In genomic region chr1:99180343-99180808, GRCh38 we compare ENCODE assay signal across 8 cellular contexts.
DNase-seq lines count a peak whose midpoint lies in the region; TF ChIP-seq lines count a peak whose summit lies in the region.

No MANE protein-coding gene starts in this region.

- no peak overlapping the region for H2AFZ ChIP-seq in MM.1S (ENCODE audit: low read length)
- H2AFZ ChIP-seq in trophoblast cell (ENCODE audit: insufficient read depth, low read length, poor library complexity), result no peak overlapping the region

- H3K79me2 ChIP-seq in MM.1S (ENCODE audit: low read length) (no peaks in the 10 kb centered on the region), trophoblast cell (ENCODE audit: control insufficient read depth, insufficient read depth, low read length, poor library complexity) (no peaks in the 10 kb centered on the region)

- H3K36me3 ChIP-seq in MM.1S (replicated peaks; ENCODE audit: insufficient read depth, low read length), result no peaks in the 10 kb centered on the region
- H3K36me3 ChIP-seq in trophoblast cell (ENCODE audit: control insufficient read depth in 1 of 2, insufficient read depth in 2 of 2, low read length in 2 of 2), result no peaks in the 10 kb centered on the region
- no peaks in the 10 kb centered on the region for H3K36me3 ChIP-seq in urinary bladder (ENCODE audit: insufficient read depth)

- H2BK120ac ChIP-seq in trophoblast cell (ENCODE audit: insufficient read depth, low read length, poor library complexity), result no peak overlapping the region

- H3K14ac ChIP-seq in trophoblast cell (ENCODE audit: low read length), result no peak overlapping the region

- H3K4me2 ChIP-seq in MM.1S (ENCODE audit: low read depth, low read length) (no peak overlapping the region), trophoblast cell (ENCODE audit: low read length) (no peak overlapping the region)

- H3K4ac ChIP-seq in trophoblast cell (ENCODE audit: low read depth, low read length), result no peak overlapping the region

- peaks cover 1% of the 10 kb centered on the region for H3K79me1 ChIP-seq in trophoblast cell (ENCODE audit: low read length)

- H4K20me1 ChIP-seq in MM.1S (ENCODE audit: insufficient read depth, low read length), result no peaks in the 10 kb centered on the region

- H3K4me1 ChIP-seq in MM.1S (ENCODE audit: low read length) (no peaks in the 10 kb centered on the region), trophoblast cell (ENCODE audit: control insufficient read depth in 1 of 2, insufficient read depth in 2 of 2, low read length in 2 of 2) (no peaks in the 10 kb centered on the region), urinary bladder (ENCODE audit: insufficient read depth) (no peaks in the 10 kb centered on the region)

- CTCF ChIA-PET in HEK293T (lab: Yijun Ruan, JAX), result no interaction called here

- H3K27me3 ChIP-seq in MM.1S (replicated peaks; ENCODE audit: insufficient read depth, low read length) (no peaks in the 10 kb centered on the region), trophoblast cell (ENCODE audit: insufficient read depth, low read length) (no peaks in the 10 kb centered on the region)

- H3K4me3 ChIP-seq in MM.1S (ENCODE audit: low read length) (no peak overlapping the region), trophoblast cell (ENCODE audit: low read depth, low read length) (no peak overlapping the region), urinary bladder (ENCODE audit: low read depth, low read length) (no peak overlapping the region)

- DNase-seq in GM10266 (ENCODE audit: extremely low spot score) (peak; percentile 43), HEK293T (ENCODE audit: extremely low spot score) (peak; percentile 67), MM.1S (peak; percentile 61), SHP77 (lab: John Stamatoyannopoulos, UW) (peak; percentile 57 to 62), glomerular endothelial cell (ENCODE audit: extremely low read depth, low read depth, low spot score) (peak; percentile 72), trophoblast cell (peak; percentile 65 to 93)
- DNase-seq in activated naive CD4-positive, alpha-beta T cell treated with Interleukin-2 at 50 U/mL for 16 hours, result peak; percentile 53

- H3K9ac ChIP-seq in MM.1S (ENCODE audit: low read length) (no peak overlapping the region), trophoblast cell (ENCODE audit: low read length) (no peak overlapping the region)

- H3K9me3 ChIP-seq in MM.1S (replicated peaks; ENCODE audit: insufficient read depth, low read length) (no peaks in the 10 kb centered on the region), trophoblast cell (ENCODE audit: insufficient read depth, low read depth, low read length) (no peaks in the 10 kb centered on the region)

- H2BK12ac ChIP-seq in trophoblast cell (ENCODE audit: low read length), result no peak overlapping the region

- TF ChIP-seq CTCF in GM10266 (IDR thresholded peaks at IDR 0.05; ENCODE audit: control insufficient read depth, insufficient read depth, low read depth, missing control alignments) (peak; percentile 76), MM.1S (IDR thresholded peaks at IDR 0.05; ENCODE audit: low read length) (peak; percentile 55)

- POLR2A ChIA-PET in HEK293T (lab: Yijun Ruan, JAX), result no interaction called here

- no peak overlapping the region for H2BK5ac ChIP-seq in trophoblast cell (ENCODE audit: low read depth, low read length, poor library complexity)

- no peak overlapping the region for H3K23ac ChIP-seq in trophoblast cell (ENCODE audit: low read length)

- H3K27ac ChIP-seq in MM.1S (ENCODE audit: low read length), result no peak overlapping the region
- no peak overlapping the region for H3K27ac ChIP-seq in trophoblast cell (ENCODE audit: low read depth, low read length)
- H3K27ac ChIP-seq in urinary bladder (ENCODE audit: low read depth), result peak overlapping the region; percentile 23

- no CpG with 5 or more reads among the region's 3 CpGs for WGBS in trophoblast cell (ENCODE audit: extremely low coverage, insufficient coverage, insufficient read length)
- WGBS in urinary bladder, result 16% methylated on average over 3 of the region's 3 CpGs

- no peak overlapping the region for H3K18ac ChIP-seq in trophoblast cell (ENCODE audit: low read length)

- H3F3A ChIP-seq in MM.1S (ENCODE audit: insufficient read depth, low read length), result no peaks in the 10 kb centered on the region

- no peak overlapping the region for H4K8ac ChIP-seq in trophoblast cell (ENCODE audit: low read depth, low read length)

- H4K12ac ChIP-seq in trophoblast cell (ENCODE audit: low read depth, low read length), result no peak overlapping the region

- no peaks in the 10 kb centered on the region for H3K9me2 ChIP-seq in MM.1S (replicated peaks; ENCODE audit: insufficient read depth, low read length)

- no peak overlapping the region for H4K91ac ChIP-seq in trophoblast cell (ENCODE audit: low read depth, low read length)

- no peak overlapping the region for H2AK5ac ChIP-seq in trophoblast cell (ENCODE audit: low read length)

TF ChIP-seq in HEK293T, 16 proteins besides CTCF, POLR2A, EP300 and RAD21:
- no peak for TF ChIP-seq SP1 (IDR thresholded peaks at IDR 0.05)
- no peak for TF ChIP-seq FOXA1 (IDR thresholded peaks at IDR 0.05)
- no peak for TF ChIP-seq NFRKB (IDR thresholded peaks at IDR 0.05)
- no peak for TF ChIP-seq CTBP1 (IDR thresholded peaks at IDR 0.05; ENCODE audit: borderline replicate concordance)
- TF ChIP-seq ARNT (IDR thresholded peaks at IDR 0.05), result no peak
- TF ChIP-seq ELF4 (IDR thresholded peaks at IDR 0.05), result no peak
- TF ChIP-seq TARDBP (IDR thresholded peaks at IDR 0.05), result no peak
- no peak for TF ChIP-seq L3MBTL2 (conservative IDR thresholded peaks at IDR 0.05)
- no peak for TF ChIP-seq SUZ12 (IDR thresholded peaks at IDR 0.05)
- no peak for TF ChIP-seq FOXK2 (IDR thresholded peaks at IDR 0.05)
- TF ChIP-seq FOXM1 (IDR thresholded peaks at IDR 0.05; ENCODE audit: borderline replicate concordance), result no peak
- no peak for TF ChIP-seq HDGF (IDR thresholded peaks at IDR 0.05; ENCODE audit: borderline replicate concordance)
- TF ChIP-seq ZNF384 (IDR thresholded peaks at IDR 0.05), result no peak
- no peak for TF ChIP-seq BHLHE40 (IDR thresholded peaks at IDR 0.05; ENCODE audit: borderline replicate concordance)
- no peak for TF ChIP-seq PKNOX1 (IDR thresholded peaks at IDR 0.05)
- TF ChIP-seq LEF1 (IDR thresholded peaks at IDR 0.05; ENCODE audit: borderline replicate concordance), result no peak
TF ChIP-seq in HEK293T: peak in this region for 0.
